2 cellular contexts compared by ENCODE assay signal in the genomic region with DNA sequence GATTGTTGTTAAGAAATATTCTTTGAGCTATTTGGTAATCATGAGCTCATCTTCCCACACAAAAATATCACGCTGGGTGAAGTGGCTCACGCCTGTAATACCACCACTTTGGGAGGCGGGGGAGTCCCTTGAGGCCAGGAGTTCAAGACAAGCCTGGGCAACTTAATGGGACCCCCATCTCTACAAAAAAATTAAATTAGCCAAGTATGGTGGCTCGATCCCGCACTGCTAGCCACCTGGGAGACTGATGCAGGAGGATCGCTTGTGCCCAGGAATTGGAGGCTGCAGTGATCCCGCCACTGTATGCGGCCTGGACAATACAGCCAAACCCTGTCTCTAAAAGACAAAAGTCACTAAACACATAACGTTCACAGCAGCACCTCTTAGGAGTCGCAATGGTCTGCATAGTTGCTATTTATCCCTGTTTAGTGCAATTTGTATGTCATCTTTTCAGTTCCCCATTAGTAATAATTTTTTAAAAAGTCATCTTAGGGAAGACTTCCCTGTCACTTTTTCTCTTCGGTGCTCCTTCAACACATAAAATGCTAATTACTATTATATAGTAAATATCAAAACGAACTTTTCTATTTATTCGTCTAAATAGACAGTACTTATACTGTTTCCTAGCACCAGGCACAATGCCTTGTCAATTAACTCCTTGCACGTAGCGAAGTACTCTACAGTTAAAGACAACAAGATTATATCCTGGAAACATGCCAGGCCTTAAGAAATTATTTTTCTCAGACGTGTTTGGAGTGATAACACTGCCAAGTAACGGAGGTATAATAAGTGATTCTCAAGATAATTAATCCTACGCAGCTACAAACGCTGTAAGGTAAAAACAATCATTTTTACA.
A peak's percentile ranks its signal among the peaks of the same experiment; 100 is the strongest.
TF ChIP-seq lines count a peak whose summit lies in the region.

No MANE protein-coding gene starts in this region.

TF ChIP-seq in HCT116, 20 proteins besides CTCF, POLR2A, EP300 and RAD21:
- TF ChIP-seq, protein P1, sequence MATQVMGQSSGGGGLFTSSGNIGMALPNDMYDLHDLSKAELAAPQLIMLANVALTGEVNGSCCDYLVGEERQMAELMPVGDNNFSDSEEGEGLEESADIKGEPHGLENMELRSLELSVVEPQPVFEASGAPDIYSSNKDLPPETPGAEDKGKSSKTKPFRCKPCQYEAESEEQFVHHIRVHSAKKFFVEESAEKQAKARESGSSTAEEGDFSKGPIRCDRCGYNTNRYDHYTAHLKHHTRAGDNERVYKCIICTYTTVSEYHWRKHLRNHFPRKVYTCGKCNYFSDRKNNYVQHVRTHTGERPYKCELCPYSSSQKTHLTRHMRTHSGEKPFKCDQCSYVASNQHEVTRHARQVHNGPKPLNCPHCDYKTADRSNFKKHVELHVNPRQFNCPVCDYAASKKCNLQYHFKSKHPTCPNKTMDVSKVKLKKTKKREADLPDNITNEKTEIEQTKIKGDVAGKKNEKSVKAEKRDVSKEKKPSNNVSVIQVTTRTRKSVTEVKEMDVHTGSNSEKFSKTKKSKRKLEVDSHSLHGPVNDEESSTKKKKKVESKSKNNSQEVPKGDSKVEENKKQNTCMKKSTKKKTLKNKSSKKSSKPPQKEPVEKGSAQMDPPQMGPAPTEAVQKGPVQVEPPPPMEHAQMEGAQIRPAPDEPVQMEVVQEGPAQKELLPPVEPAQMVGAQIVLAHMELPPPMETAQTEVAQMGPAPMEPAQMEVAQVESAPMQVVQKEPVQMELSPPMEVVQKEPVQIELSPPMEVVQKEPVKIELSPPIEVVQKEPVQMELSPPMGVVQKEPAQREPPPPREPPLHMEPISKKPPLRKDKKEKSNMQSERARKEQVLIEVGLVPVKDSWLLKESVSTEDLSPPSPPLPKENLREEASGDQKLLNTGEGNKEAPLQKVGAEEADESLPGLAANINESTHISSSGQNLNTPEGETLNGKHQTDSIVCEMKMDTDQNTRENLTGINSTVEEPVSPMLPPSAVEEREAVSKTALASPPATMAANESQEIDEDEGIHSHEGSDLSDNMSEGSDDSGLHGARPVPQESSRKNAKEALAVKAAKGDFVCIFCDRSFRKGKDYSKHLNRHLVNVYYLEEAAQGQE (IDR thresholded peaks at IDR 0.05; ENCODE audit: low read depth) = no peak
- TF ChIP-seq YY1 (IDR thresholded peaks at IDR 0.05; ENCODE audit: extremely low read depth, insufficient replicate concordance, low read depth, low read length) (no peak), EZH2 (IDR thresholded peaks at IDR 0.05) (no peak), SIN3A (IDR thresholded peaks at IDR 0.05; ENCODE audit: low read depth) (no peak), POLR2AphosphoS5 (IDR thresholded peaks at IDR 0.05; ENCODE audit: low read depth, low read length) (no peak), ZNF274 (IDR thresholded peaks at IDR 0.05; ENCODE audit: low read depth, low read length) (no peak), MAX (IDR thresholded peaks at IDR 0.05) (no peak), CBX3 (IDR thresholded peaks at IDR 0.05; ENCODE audit: low read depth) (no peak)

TF ChIP-seq in WTC11, 78 proteins besides CTCF, POLR2A, EP300 and RAD21:
- no peak for TF ChIP-seq MXD4 (CRISPR knock-in tag; IDR thresholded peaks at IDR 0.05; ENCODE audit: borderline replicate concordance)
- peak; percentile 84 for TF ChIP-seq ZNF121 (CRISPR knock-in tag; IDR thresholded peaks at IDR 0.05)
TF ChIP-seq in WTC11: peak in this region for 1.
